ENCODE assay signal across 8 cellular contexts in the genomic region with DNA sequence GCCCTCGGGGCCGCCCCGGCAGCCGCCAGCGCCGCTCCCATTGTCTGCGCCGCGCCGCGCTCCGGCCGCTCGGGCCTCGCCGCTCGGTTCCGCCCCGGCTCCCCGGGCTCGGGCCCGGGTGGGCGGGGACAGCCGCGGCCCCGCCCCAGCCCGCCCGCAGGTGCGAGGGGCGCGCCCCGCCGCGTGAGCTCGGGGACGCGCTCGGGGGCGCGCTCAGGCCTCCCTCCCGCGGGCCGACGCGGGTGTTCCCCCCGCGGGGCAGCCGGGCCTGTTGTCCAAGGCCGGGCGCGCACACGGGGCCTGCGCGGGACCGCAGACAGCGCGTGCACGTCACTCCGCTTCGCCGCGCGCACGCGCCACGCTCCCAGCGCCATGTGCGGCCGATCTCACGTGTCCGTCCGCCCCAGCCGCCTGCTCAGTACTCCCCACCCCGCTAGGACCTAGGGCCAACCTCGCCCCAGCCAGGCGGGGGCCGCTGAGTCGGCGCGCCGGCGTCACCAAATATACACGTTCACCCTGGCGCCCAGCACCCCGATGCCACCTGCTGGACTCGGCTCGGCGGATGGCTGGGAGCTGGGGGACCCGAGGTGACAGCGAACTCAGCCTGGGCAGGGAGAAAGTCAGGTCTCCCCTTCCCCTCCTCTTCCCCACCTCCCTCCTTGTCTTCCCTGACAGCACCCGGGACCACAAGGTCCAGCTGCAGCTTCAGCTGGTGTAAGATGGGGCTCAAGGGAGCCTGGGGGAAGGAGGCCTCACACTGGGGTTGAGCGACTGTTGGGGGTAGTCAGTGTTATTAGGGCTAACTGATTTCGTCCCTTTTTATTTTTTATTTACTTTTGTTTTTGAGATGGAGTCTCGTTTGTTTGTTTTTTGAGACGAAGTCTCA. TPM values are rescaled to one million over a fixed set of nuclear protein-coding genes. Genes with fewer than 3 reads are reported as not detected.
DNase-seq lines count a peak whose midpoint lies in the region; ATAC-seq, FAIRE-seq and TF ChIP-seq lines count a peak whose summit lies in the region.

No MANE protein-coding gene starts in this region.

- TF ChIP-seq POLR2A in GM12891 (IDR thresholded peaks at IDR 0.05; ENCODE audit: low read depth, low read length) = peak; percentile 31; the same call in 1 of the 2 replicates
- peak; percentile 81 for TF ChIP-seq POLR2A in NB4 (IDR thresholded peaks at IDR 0.05; ENCODE audit: extremely low read depth, insufficient read length)
- peak in 1 of 2 donors; percentile 5 for TF ChIP-seq POLR2A in vagina (IDR thresholded peaks at IDR 0.05)

- H3K27me3 ChIP-seq in psoas muscle (ENCODE audit: insufficient read depth in 3 of 3, low read length in 2 of 3) (no peaks in the 10 kb centered on the region), vagina (no peaks in the 10 kb centered on the region)

- ATAC-seq in HG02610 (IDR thresholded peaks at IDR 0.05; ENCODE audit: unreplicated experiment) (peak; percentile 51), left ventricle myocardium superior (peak; percentile 82), psoas muscle (peak; percentile 85 to 90 (median 86))

- 2 to 10% (median 5%) methylated on average over 32 to 95 of the region's 95 CpGs for WGBS in psoas muscle, 3 donors

- H3K4me3 ChIP-seq in NB4 (ENCODE audit: low read depth, low read length) (peak overlapping the region; percentile 46), psoas muscle (peak overlapping the region; percentile 84), vagina (peak overlapping the region; percentile 74 to 80)

- H3K27ac ChIP-seq in psoas muscle = peak overlapping the region; percentile 77
- H3K27ac ChIP-seq in vagina = peak overlapping the region; percentile 93

- H3K36me3 ChIP-seq in psoas muscle (ENCODE audit: insufficient read depth in 1 of 2, low read depth in 1 of 2) (no peaks in the 10 kb centered on the region), vagina (no peaks in the 10 kb centered on the region)

- intact Hi-C loops in left ventricle myocardium superior (cut with micrococcal nuclease) = loop anchor here (10.0 kb wide), 1 partner anchor 115 kb away; the partner anchor contains the start of gene GTF3C5
- intact Hi-C loops in psoas muscle (cut with DNase I) = loop anchor here in 1 of 2 donors (2.0 kb wide), 1 partner anchor 119 kb away; the partner anchor contains the start of gene GTF3C5
- intact Hi-C loops in vagina (cut with DNase I) = loop anchor here (10.0 kb wide), 1 partner anchor 115 kb away; the partner anchor contains the start of gene GTF3C5

- peak; percentile 100 for FAIRE-seq in GM12891 (lab: Jason Lieb, UNC)

- peak; percentile 97 for DNase-seq in GM12891 (ENCODE audit: insufficient read length, low spot score)
- DNase-seq in NB4 (ENCODE audit: low read depth) = peak; percentile 96
- DNase-seq in SW480 (ENCODE audit: low spot score) = peak; percentile 96
- DNase-seq in amniotic epithelial cell (ENCODE audit: low read depth) = peak; percentile 81
- DNase-seq in left ventricle myocardium superior = peak; percentile 95
- peak; percentile 93 to 97 for DNase-seq in psoas muscle
- DNase-seq in vagina (ENCODE audit: extremely low spot score in 2 of 2) = no peak

- TF ChIP-seq CTCF in NB4 (IDR thresholded peaks at IDR 0.05; ENCODE audit: low read depth, low read length) (peak; percentile 17), psoas muscle (IDR thresholded peaks at IDR 0.05) (peak; percentile 26), vagina (IDR thresholded peaks at IDR 0.05) (peak in 1 of 3 experiments; percentile 15)

- peaks cover 26% of the 10 kb centered on the region for H3K4me1 ChIP-seq in psoas muscle
- peaks cover 43% of the 10 kb centered on the region for H3K4me1 ChIP-seq in vagina

- no peaks in the 10 kb centered on the region for H3K9me3 ChIP-seq in psoas muscle
- no peaks in the 10 kb centered on the region for H3K9me3 ChIP-seq in vagina

TF ChIP-seq in GM12891, 5 proteins besides CTCF, POLR2A, EP300 and RAD21:
- TF ChIP-seq POLR2AphosphoS5 (IDR thresholded peaks at IDR 0.05; ENCODE audit: low read depth, low read length) = peak; percentile 14; the same call in 1 of the 2 replicates
- TF ChIP-seq PAX5 (IDR thresholded peaks at IDR 0.05; ENCODE audit: insufficient read depth, low read length, severe bottlenecking) = peak; percentile 33
- TF ChIP-seq TAF1 (IDR thresholded peaks at IDR 0.05; ENCODE audit: low read depth, low read length) = no peak

RNA-seq across cellular contexts. Expression of gene GBGT1, which starts 14.3 kb away (rescaled TPM):
- 1.2 TPM for polyA plus RNA-seq in GM12891 (2012; ENCODE audit: low read depth, missing spikeins)
- total RNA-seq in left ventricle myocardium superior (6.2 TPM), psoas muscle (1 to 10 TPM; 2.0 to 4.4 (median 3.3) TPM), vagina (27.0 TPM)
- 1 to 10 TPM; 1.6 to 2.9 (median 2.7) TPM for polyA plus RNA-seq in psoas muscle

RNA-seq across cellular contexts. Expression of gene RALGDS, which starts 28.3 kb away (rescaled TPM):
- 27.7 TPM for polyA plus RNA-seq in GM12891 (2012; ENCODE audit: low read depth, missing spikeins)
- total RNA-seq in left ventricle myocardium superior (33.1 TPM), psoas muscle (10 to 100 TPM; 13.3 to 64.6 (median 21.4) TPM), vagina (85.0 TPM)
- polyA plus RNA-seq in psoas muscle = 10 to 100 TPM; 12.3 to 21.1 (median 17.2) TPM

RNA-seq across cellular contexts. Expression of gene OBP2B, which starts 59.7 kb away (rescaled TPM):
- not detected for polyA plus RNA-seq in GM12891 (2012; ENCODE audit: low read depth, missing spikeins)
- total RNA-seq in left ventricle myocardium superior = not detected
- not detected for total RNA-seq in psoas muscle
- polyA plus RNA-seq in psoas muscle = not detected
- total RNA-seq in vagina = not detected

Comparison
In these comparisons a context has a peak if more than half of its experiments do, and no peak if none do; other contexts are left out.
1. DNase-seq: peak in GM12891 (single experiment), NB4 (single experiment), SW480 (single experiment), amniotic epithelial cell (single experiment), left ventricle myocardium superior (single experiment) and psoas muscle (2 of 2); none in vagina (0 of 2).
2. Peak in every context shown above with its lines, with median percentiles within 50 percentile points of each other: ATAC-seq and H3K4me3 ChIP-seq.